1 cellular context compared by ENCODE assay signal in the genomic region with DNA sequence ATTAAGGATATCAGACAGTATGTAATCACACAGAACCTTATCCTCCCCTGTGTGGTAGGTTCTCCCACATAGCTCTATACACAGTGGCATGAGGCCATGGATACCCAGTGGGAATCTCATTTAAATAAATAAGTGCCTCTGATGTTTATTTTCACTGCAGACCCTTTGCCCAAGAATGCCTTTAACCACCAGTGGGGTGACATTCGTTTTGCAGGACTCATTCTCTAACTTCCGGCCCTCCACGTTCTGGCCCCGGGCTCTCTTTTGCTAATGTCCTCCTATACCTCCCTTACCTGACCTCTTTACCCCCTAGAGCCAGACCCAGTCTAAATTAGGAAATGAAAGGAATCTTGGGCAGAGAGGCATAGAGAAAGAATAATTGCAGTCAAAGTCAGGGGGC.
TF ChIP-seq lines count a peak whose summit lies in the region.

No MANE protein-coding gene starts in this region.

TF ChIP-seq in IMR-90, 13 proteins besides CTCF, POLR2A, EP300 and RAD21 (continued from another document):
- TF ChIP-seq, protein P1, sequence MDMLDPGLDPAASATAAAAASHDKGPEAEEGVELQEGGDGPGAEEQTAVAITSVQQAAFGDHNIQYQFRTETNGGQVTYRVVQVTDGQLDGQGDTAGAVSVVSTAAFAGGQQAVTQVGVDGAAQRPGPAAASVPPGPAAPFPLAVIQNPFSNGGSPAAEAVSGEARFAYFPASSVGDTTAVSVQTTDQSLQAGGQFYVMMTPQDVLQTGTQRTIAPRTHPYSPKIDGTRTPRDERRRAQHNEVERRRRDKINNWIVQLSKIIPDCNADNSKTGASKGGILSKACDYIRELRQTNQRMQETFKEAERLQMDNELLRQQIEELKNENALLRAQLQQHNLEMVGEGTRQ (IDR thresholded peaks at IDR 0.05; ENCODE audit: low read depth, low read length): no peak
- TF ChIP-seq, protein P2, sequence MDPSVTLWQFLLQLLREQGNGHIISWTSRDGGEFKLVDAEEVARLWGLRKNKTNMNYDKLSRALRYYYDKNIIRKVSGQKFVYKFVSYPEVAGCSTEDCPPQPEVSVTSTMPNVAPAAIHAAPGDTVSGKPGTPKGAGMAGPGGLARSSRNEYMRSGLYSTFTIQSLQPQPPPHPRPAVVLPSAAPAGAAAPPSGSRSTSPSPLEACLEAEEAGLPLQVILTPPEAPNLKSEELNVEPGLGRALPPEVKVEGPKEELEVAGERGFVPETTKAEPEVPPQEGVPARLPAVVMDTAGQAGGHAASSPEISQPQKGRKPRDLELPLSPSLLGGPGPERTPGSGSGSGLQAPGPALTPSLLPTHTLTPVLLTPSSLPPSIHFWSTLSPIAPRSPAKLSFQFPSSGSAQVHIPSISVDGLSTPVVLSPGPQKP (IDR thresholded peaks at IDR 0.05; ENCODE audit: borderline replicate concordance, low read depth, low read length): no peak
- TF ChIP-seq MAFK (IDR thresholded peaks at IDR 0.05; ENCODE audit: low read depth, low read length) (no peak), RCOR1 (IDR thresholded peaks at IDR 0.05; ENCODE audit: insufficient replicate concordance, low read length) (no peak), CEBPB (IDR thresholded peaks at IDR 0.05; ENCODE audit: low read depth, low read length) (no peak), FOS (IDR thresholded peaks at IDR 0.05; ENCODE audit: low read depth, low read length) (no peak), SMC3 (IDR thresholded peaks at IDR 0.05; ENCODE audit: low read depth, low read length) (no peak), MXI1 (IDR thresholded peaks at IDR 0.05; ENCODE audit: borderline replicate concordance, low read depth, low read length) (no peak), CHD1 (IDR thresholded peaks at IDR 0.05; ENCODE audit: low read depth, low read length) (no peak), NFE2L2 (IDR thresholded peaks at IDR 0.05; ENCODE audit: low read depth, low read length) (no peak), RFX5 (IDR thresholded peaks at IDR 0.05; ENCODE audit: low read depth, low read length) (no peak), BHLHE40 (IDR thresholded peaks at IDR 0.05; ENCODE audit: low read depth, low read length) (no peak)
TF ChIP-seq in IMR-90: peak in this region for 0.
